In genomic region chr17:74006366-74006765, GRCh38 we compare ENCODE assay signal across 18 cellular contexts.
"Had no signal": no experiment of that assay in that cellular context is flagged by ENCODE, and none has a peak within 500 bp of the region (broad histone marks: within the 10 kb centered on the region; RNA-seq: fewer than 3 reads in every experiment).

No MANE protein-coding gene starts in this region.

- ATAC-seq: esophagus mucosa; gastroesophageal sphincter; heart left ventricle; left lobe of liver; natural killer cell; sciatic nerve; stimulated activated naive CD8-positive, alpha-beta T cell treated with anti-CD3 and anti-CD28 coated beads, Interleukin-15, amount 100 ng/mL, for 72 hours; upper lobe of right lung had no signal

- DNase-seq: effector CD8-positive, alpha-beta T cell; foreskin fibroblast; heart left ventricle; kidney; natural killer cell; stimulated activated CD4-positive, alpha-beta T cell treated with anti-CD3 and anti-CD28 coated beads, Interleukin-12 subunit alpha, Interleukin-12 subunit beta, amount 100 ng/mL, for 4 hours; stimulated activated CD4-positive, alpha-beta T cell treated with anti-CD3 and anti-CD28 coated beads, Interleukin-1b, Interleukin-23, amount 100 ng/mL, for 48 hours; stimulated activated CD4-positive, alpha-beta T cell treated with anti-CD3 and anti-CD28 coated beads, Interleukin-4, amount 100 ng/mL, for 1 hour; stimulated activated CD8-positive, alpha-beta memory T cell treated with anti-CD3 and anti-CD28 coated beads, Interleukin-4, amount 100 ng/mL, for 48 hours; stimulated activated naive CD4-positive, alpha-beta T cell; stimulated activated naive CD8-positive, alpha-beta T cell treated with anti-CD3 and anti-CD28 coated beads, Interleukin-15, amount 100 ng/mL, for 72 hours; transverse colon; upper lobe of right lung; uterus had no signal
